ENCODE assay signal across 1 cellular context in genomic region chr17:38617967-38618760, GRCh38.
TF ChIP-seq lines count a peak whose summit lies in the region.

No MANE protein-coding gene starts in this region.

TF ChIP-seq in HepG2, 621 proteins besides CTCF, POLR2A, EP300 and RAD21 (continued from another document and continues in another):
- TF ChIP-seq THAP7 (CRISPR knock-in tag; IDR thresholded peaks at IDR 0.05) (peak; percentile 26; the same call in 1 of the 2 replicates), ZNF781 (CRISPR knock-in tag; IDR thresholded peaks at IDR 0.05; ENCODE audit: borderline replicate concordance, not compliant biosample characterization) (no peak), ZEB1 (IDR thresholded peaks at IDR 0.05; ENCODE audit: insufficient replicate concordance, low read depth) (no peak), ZSCAN29 (CRISPR knock-in tag; conservative IDR thresholded peaks at IDR 0.05) (no peak; the same call in 1 of the 2 replicates), ATF7-NPFF (CRISPR knock-in tag; IDR thresholded peaks at IDR 0.05; ENCODE audit: low read depth) (no peak), NCOA1 (CRISPR knock-in tag; IDR thresholded peaks at IDR 0.05) (no peak), ZNF225 (CRISPR knock-in tag; IDR thresholded peaks at IDR 0.05) (no peak), ETS1 (CRISPR knock-in tag; IDR thresholded peaks at IDR 0.05) (no peak), KDM5B (CRISPR knock-in tag; IDR thresholded peaks at IDR 0.05; ENCODE audit: borderline replicate concordance) (no peak), SP2 (CRISPR knock-in tag; IDR thresholded peaks at IDR 0.05) (no peak), ZFP91 (CRISPR knock-in tag; IDR thresholded peaks at IDR 0.05; ENCODE audit: borderline replicate concordance) (no peak), ZNF451 (CRISPR knock-in tag; IDR thresholded peaks at IDR 0.05) (no peak; the same call in 1 of the 2 replicates), SMAD3 (CRISPR knock-in tag; IDR thresholded peaks at IDR 0.05) (0 out of 2 replicates have a peak, but pooled peaks have one; percentile 40), SATB2 (CRISPR knock-in tag; IDR thresholded peaks at IDR 0.05) (no peak; the same call in 1 of the 2 replicates), ZMAT3 (CRISPR knock-in tag; conservative IDR thresholded peaks at IDR 0.05) (peak; percentile 92), ZNF780A (CRISPR knock-in tag; IDR thresholded peaks at IDR 0.05) (no peak), POLR2AphosphoS5 (IDR thresholded peaks at IDR 0.05; ENCODE audit: low read depth, low read length) (no peak), ZNF274 (CRISPR knock-in tag; IDR thresholded peaks at IDR 0.05) (no peak), ZNF597 (CRISPR knock-in tag; IDR thresholded peaks at IDR 0.05) (no peak), HNRNPLL (IDR thresholded peaks at IDR 0.05; ENCODE audit: low read depth, low read length, poor library complexity, severe bottlenecking) (no peak), ZNF232 (CRISPR knock-in tag; IDR thresholded peaks at IDR 0.05; ENCODE audit: borderline replicate concordance) (peak; percentile 88), CSRNP2 (CRISPR knock-in tag; conservative IDR thresholded peaks at IDR 0.05; ENCODE audit: low read depth) (no peak), MEIS2 (CRISPR knock-in tag; IDR thresholded peaks at IDR 0.05) (no peak), ZNF17 (CRISPR knock-in tag; IDR thresholded peaks at IDR 0.05) (no peak), MTF1 (CRISPR knock-in tag; IDR thresholded peaks at IDR 0.05) (no peak), NFIC (IDR thresholded peaks at IDR 0.05; ENCODE audit: low read length) (peak; percentile 60; the same call in 1 of the 2 replicates), ZNF382 (CRISPR knock-in tag; IDR thresholded peaks at IDR 0.05; ENCODE audit: borderline replicate concordance) (no peak), MXI1 (IDR thresholded peaks at IDR 0.05; ENCODE audit: borderline replicate concordance, low read depth, low read length) (no peak), ZSCAN25 (CRISPR knock-in tag; IDR thresholded peaks at IDR 0.05) (0 out of 2 replicates have a peak, but pooled peaks have one; percentile 34), RELA (CRISPR knock-in tag; IDR thresholded peaks at IDR 0.05) (no peak), DDIT3 (CRISPR knock-in tag; IDR thresholded peaks at IDR 0.05) (no peak), HNRNPUL1 (IDR thresholded peaks at IDR 0.05; ENCODE audit: low read depth, low read length) (no peak), PAXIP1 (CRISPR knock-in tag; conservative IDR thresholded peaks at IDR 0.05) (peak; percentile 90), ARID2 (CRISPR knock-in tag; IDR thresholded peaks at IDR 0.05; ENCODE audit: borderline replicate concordance) (peak; percentile 76; the same call in 1 of the 2 replicates), ZSCAN31 (CRISPR knock-in tag; IDR thresholded peaks at IDR 0.05; ENCODE audit: low read depth) (no peak), ATM (IDR thresholded peaks at IDR 0.05; ENCODE audit: borderline replicate concordance) (no peak), ASH2L (IDR thresholded peaks at IDR 0.05; ENCODE audit: insufficient read length, low read depth, low read length) (no peak)
- TF ChIP-seq, protein P1, sequence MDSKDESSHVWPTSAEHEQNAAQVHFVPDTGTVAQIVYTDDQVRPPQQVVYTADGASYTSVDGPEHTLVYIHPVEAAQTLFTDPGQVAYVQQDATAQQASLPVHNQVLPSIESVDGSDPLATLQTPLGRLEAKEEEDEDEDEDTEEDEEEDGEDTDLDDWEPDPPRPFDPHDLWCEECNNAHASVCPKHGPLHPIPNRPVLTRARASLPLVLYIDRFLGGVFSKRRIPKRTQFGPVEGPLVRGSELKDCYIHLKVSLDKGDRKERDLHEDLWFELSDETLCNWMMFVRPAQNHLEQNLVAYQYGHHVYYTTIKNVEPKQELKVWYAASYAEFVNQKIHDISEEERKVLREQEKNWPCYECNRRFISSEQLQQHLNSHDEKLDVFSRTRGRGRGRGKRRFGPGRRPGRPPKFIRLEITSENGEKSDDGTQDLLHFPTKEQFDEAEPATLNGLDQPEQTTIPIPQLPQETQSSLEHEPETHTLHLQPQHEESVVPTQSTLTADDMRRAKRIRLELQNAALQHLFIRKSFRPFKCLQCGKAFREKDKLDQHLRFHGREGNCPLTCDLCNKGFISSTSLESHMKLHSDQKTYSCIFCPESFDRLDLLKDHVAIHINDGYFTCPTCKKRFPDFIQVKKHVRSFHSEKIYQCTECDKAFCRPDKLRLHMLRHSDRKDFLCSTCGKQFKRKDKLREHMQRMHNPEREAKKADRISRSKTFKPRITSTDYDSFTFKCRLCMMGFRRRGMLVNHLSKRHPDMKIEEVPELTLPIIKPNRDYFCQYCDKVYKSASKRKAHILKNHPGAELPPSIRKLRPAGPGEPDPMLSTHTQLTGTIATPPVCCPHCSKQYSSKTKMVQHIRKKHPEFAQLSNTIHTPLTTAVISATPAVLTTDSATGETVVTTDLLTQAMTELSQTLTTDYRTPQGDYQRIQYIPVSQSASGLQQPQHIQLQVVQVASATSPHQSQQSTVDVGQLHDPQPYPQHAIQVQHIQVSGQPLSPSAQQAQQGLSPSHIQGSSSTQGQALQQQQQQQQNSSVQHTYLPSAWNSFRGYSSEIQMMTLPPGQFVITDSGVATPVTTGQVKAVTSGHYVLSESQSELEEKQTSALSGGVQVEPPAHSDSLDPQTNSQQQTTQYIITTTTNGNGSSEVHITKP (CRISPR knock-in tag; IDR thresholded peaks at IDR 0.05; ENCODE audit: low read depth), result no peak
- TF ChIP-seq, protein P2, sequence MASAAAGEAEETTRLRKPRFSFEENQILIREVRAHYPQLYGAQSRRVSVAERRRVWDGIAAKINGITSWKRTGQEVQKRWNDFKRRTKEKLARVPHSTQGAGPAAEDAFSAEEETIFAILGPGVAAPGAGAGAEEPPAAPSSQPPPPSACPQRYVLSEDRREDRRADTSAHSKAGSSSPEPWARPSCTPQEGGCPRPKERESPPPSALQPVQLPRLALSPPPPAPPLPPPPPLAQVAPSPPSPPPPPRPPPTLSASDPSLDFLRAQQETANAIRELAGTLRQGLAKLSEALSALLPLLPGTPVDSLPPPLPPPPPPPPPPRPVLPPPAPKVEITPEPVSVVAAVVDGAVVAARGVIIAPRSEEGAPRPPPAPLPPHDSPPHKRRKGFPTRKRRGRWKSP (CRISPR knock-in tag; IDR thresholded peaks at IDR 0.05), result peak; percentile 42; the same call in 1 of the 2 replicates
- TF ChIP-seq, protein P3, sequence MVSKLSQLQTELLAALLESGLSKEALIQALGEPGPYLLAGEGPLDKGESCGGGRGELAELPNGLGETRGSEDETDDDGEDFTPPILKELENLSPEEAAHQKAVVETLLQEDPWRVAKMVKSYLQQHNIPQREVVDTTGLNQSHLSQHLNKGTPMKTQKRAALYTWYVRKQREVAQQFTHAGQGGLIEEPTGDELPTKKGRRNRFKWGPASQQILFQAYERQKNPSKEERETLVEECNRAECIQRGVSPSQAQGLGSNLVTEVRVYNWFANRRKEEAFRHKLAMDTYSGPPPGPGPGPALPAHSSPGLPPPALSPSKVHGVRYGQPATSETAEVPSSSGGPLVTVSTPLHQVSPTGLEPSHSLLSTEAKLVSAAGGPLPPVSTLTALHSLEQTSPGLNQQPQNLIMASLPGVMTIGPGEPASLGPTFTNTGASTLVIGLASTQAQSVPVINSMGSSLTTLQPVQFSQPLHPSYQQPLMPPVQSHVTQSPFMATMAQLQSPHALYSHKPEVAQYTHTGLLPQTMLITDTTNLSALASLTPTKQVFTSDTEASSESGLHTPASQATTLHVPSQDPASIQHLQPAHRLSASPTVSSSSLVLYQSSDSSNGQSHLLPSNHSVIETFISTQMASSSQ (IDR thresholded peaks at IDR 0.05; ENCODE audit: low read depth), result no peak
- TF ChIP-seq, protein P3 (CRISPR knock-in tag; IDR thresholded peaks at IDR 0.05; ENCODE audit: borderline replicate concordance), result no peak
